27 cellular contexts compared by ENCODE assay signal in the genomic region with DNA sequence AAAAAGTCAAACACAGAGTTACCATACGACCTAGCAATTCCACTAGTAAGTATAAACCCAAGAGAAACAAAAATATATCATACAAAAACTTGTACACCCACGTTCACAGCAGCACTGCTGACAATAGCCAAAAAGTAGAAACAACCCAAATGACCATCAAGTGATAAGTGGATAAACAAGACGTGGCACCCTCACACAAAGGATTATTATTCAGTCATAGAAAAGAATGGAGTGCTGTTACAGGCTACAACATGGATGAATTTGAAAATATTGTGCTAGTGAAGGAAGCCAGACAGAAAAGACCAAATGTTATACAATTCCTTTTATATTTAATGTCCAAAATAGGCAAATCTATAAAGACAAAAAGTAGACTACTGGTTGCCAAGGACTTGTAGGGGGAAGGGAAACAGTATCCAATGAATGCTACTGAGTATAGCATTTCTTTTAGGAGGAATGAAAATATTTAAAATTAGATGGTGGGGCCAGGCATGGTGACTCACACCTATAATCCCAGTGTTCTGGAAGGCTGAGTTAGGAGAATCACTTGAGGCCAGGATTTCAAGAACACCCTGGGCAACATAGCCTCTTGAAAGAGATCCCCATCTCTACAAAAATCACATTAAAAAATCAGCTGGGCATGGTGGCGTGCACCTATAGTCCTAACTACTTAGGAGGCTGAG. TPM values are rescaled to one million over a fixed set of nuclear protein-coding genes. Genes with fewer than 3 reads are reported as not detected.
A peak's percentile ranks its signal among the peaks of the same experiment; 100 is the strongest.
DNase-seq lines count a peak whose midpoint lies in the region; ATAC-seq, FAIRE-seq and TF ChIP-seq lines count a peak whose summit lies in the region.
"Had no signal": no experiment of that assay in that cellular context is flagged by ENCODE, and none has a peak within 500 bp of the region (broad histone marks: within the 10 kb centered on the region; RNA-seq: fewer than 3 reads in every experiment).

No MANE protein-coding gene starts in this region.

- H3K4me3 ChIP-seq in smooth muscle cell (no peak overlapping the region), heart left ventricle (no peak overlapping the region)
- H3K4me3 ChIP-seq: coronary artery, gastrocnemius medialis, ovary, tibial artery had no signal

- no peak overlapping the region for H2AFZ ChIP-seq in smooth muscle cell (ENCODE audit: low read depth)

- H3K79me2 ChIP-seq in smooth muscle cell (ENCODE audit: low read depth), result peaks cover 41% of the 10 kb centered on the region

- no peak overlapping the region for H3K4me3 Mint-ChIP-seq in nephron progenitor cell
- H3K4me3 Mint-ChIP-seq: activated naive CD4-positive, alpha-beta T cell treated with anti-CD3 and anti-CD28 coated beads, Interleukin-2, amount 50 U/mL, for 24 hours; activated T-cell treated with anti-CD3 and anti-CD28 coated beads, Interleukin-2, amount 50 U/mL, for 4 hours; brain; CD8-positive, alpha-beta memory T cell; naive thymus-derived CD8-positive, alpha-beta T cell had no signal

- no peak overlapping the region for H3K9ac ChIP-seq in smooth muscle cell (ENCODE audit: low read depth)

- TF ChIP-seq CTCF in smooth muscle cell (IDR thresholded peaks at IDR 0.05; ENCODE audit: borderline replicate concordance, insufficient read depth, poor library complexity, severe bottlenecking) (no peak), heart left ventricle (IDR thresholded peaks at IDR 0.05) (no peak), nephron progenitor cell (IDR thresholded peaks at IDR 0.05) (no peak)

- H3K4me1 ChIP-seq in smooth muscle cell (ENCODE audit: low read depth), result peaks cover 8% of the 10 kb centered on the region
- peaks cover 0 to 17% (median 4%) of the 10 kb centered on the region in 12 donors for H3K4me1 ChIP-seq in heart left ventricle
- H3K4me1 ChIP-seq: tibial artery had no signal

- intact Hi-C loops in heart left ventricle (cut with DNase I), result no loop called here

- no peaks in the 10 kb centered on the region for H3K27me3 Mint-ChIP-seq in nephron progenitor cell (ENCODE audit: low read depth, poor library complexity)
- H3K27me3 Mint-ChIP-seq: activated naive CD4-positive, alpha-beta T cell treated with anti-CD3 and anti-CD28 coated beads, Interleukin-2, amount 50 U/mL, for 24 hours; brain; CD8-positive, alpha-beta memory T cell; naive thymus-derived CD8-positive, alpha-beta T cell had no signal

- H4K20me1 ChIP-seq in smooth muscle cell (ENCODE audit: low read depth), result peaks cover 63% of the 10 kb centered on the region

- peaks cover 46% of the 10 kb centered on the region for H3K36me3 Mint-ChIP-seq in nephron progenitor cell (ENCODE audit: low read depth)

- H3K27me3 ChIP-seq in smooth muscle cell (ENCODE audit: low read depth), result no peaks in the 10 kb centered on the region
- no peaks in the 10 kb centered on the region for H3K27me3 ChIP-seq in heart left ventricle
- H3K27me3 ChIP-seq: gastrocnemius medialis, ovary, tibial artery had no signal

- H3K9me3 ChIP-seq in smooth muscle cell (replicated peaks; ENCODE audit: low read depth) (no peaks in the 10 kb centered on the region), heart left ventricle (peaks cover 0 to 5% (median 0%) of the 10 kb centered on the region in 12 donors)
- H3K9me3 ChIP-seq: gastrocnemius medialis, ovary, tibial artery had no signal

- H3K36me3 ChIP-seq in smooth muscle cell (ENCODE audit: low read depth) (no peaks in the 10 kb centered on the region), heart left ventricle (peaks cover 0 to 62% (median 29%) of the 10 kb centered on the region in 9 donors)
- H3K36me3 ChIP-seq: ovary had no signal

- WGBS in smooth muscle cell (ENCODE audit: low lambda C conversion rate), result 52% methylated on average over 4 of the region's 4 CpGs
- WGBS in heart left ventricle, 4 donors, result 58 to 77% (median 65%) methylated on average over 4 of the region's 4 CpGs

- peak; percentile 19 for DNase-seq in HS-27A (ENCODE audit: low read depth)
- DNase-seq in caudate nucleus (lab: John Stamatoyannopoulos, UW), result peak in 1 of 61 donors; percentile 12
- no peak for DNase-seq in frontal cortex (ENCODE audit: low spot score in 2 of 2)
- DNase-seq in smooth muscle cell (lab: John Stamatoyannopoulos, UW; ENCODE audit: unreplicated experiment), result no peak
- no peak for DNase-seq in SHP77 (lab: John Stamatoyannopoulos, UW)
- DNase-seq in heart left ventricle, result no peak
- no peak for DNase-seq in nephron progenitor cell
- DNase-seq in activated effector memory CD4-positive, alpha-beta T cell treated with anti-CD3 and anti-CD28 coated beads, Interleukin-2, amount 50 U/mL, for 16 hours, result no peak
- DNase-seq: activated T-cell treated with anti-CD3 and anti-CD28 coated beads, Interleukin-2, amount 50 U/mL, for 4 hours; CD8-positive, alpha-beta memory T cell; gastrocnemius medialis; left cardiac atrium; mesenchymal stem cell; naive thymus-derived CD8-positive, alpha-beta T cell; NCI-H1417 treated with DMSO at 0.1 percent for 48 hours; NCI-H510A treated with DMSO at 0.1 percent for 48 hours; ovary; stimulated activated CD4-positive, alpha-beta T cell treated with anti-CD3 and anti-CD28 coated beads, Interleukin-2, amount 100 ng/mL, for 24 hours; stimulated activated naive CD4-positive, alpha-beta T cell; tibial artery had no signal

- no peak for TF ChIP-seq POLR2A in heart left ventricle (IDR thresholded peaks at IDR 0.05)

- ATAC-seq in heart left ventricle, result no peak
- ATAC-seq: activated CD4-positive, CD25-positive, alpha-beta regulatory T cell treated with anti-CD3 and anti-CD28 coated beads, Interleukin-2, amount 50 U/mL, for 24 hours; activated T-cell treated with anti-CD3 and anti-CD28 coated beads, Interleukin-2, amount 50 U/mL, for 4 hours; gastrocnemius medialis; HepG2; left cardiac atrium; naive thymus-derived CD8-positive, alpha-beta T cell had no signal

- H3F3A ChIP-seq in smooth muscle cell (ENCODE audit: low read depth), result no peaks in the 10 kb centered on the region

- H3K27ac ChIP-seq in caudate nucleus (ENCODE audit: low read depth, low read length) (peak overlapping the region; percentile 96), smooth muscle cell (ENCODE audit: low read depth) (peak overlapping the region; percentile 36), heart left ventricle (no peak overlapping the region)
- H3K27ac ChIP-seq: coronary artery, gastrocnemius medialis, ovary, RWPE1, tibial artery had no signal

- peak; percentile 42 for FAIRE-seq in frontal cortex (lab: Jason Lieb, UNC)
- FAIRE-seq: endometrium, HepG2 had no signal

- no peaks in the 10 kb centered on the region for H3K9me3 Mint-ChIP-seq in nephron progenitor cell
- H3K9me3 Mint-ChIP-seq: activated naive CD4-positive, alpha-beta T cell treated with anti-CD3 and anti-CD28 coated beads, Interleukin-2, amount 50 U/mL, for 24 hours; activated T-cell treated with anti-CD3 and anti-CD28 coated beads, Interleukin-2, amount 50 U/mL, for 4 hours; CD8-positive, alpha-beta memory T cell; naive thymus-derived CD8-positive, alpha-beta T cell had no signal

- peak overlapping the region; percentile 53 for H3K4me2 ChIP-seq in smooth muscle cell

- peaks cover 12% of the 10 kb centered on the region for H3K4me1 Mint-ChIP-seq in nephron progenitor cell
- H3K4me1 Mint-ChIP-seq: brain had no signal

- H3K27ac Mint-ChIP-seq in nephron progenitor cell, result no peak overlapping the region
- H3K27ac Mint-ChIP-seq: activated naive CD4-positive, alpha-beta T cell treated with anti-CD3 and anti-CD28 coated beads, Interleukin-2, amount 50 U/mL, for 24 hours; brain had no signal

RNA-seq across cellular contexts. Expression of a gene that starts 41.9 kb away (rescaled TPM):
- total RNA-seq in frontal cortex, result 23.2 TPM
- 24.8 and 36.2 TPM in 2 replicates for total RNA-seq in smooth muscle cell
- 21.8 and 23.4 TPM in 2 replicates for polyA plus RNA-seq in smooth muscle cell
- 10 to 100 TPM in 8 of 9 donors, 1 to 10 TPM in 1; 8.2 to 25.2 (median 11.2) TPM for total RNA-seq in heart left ventricle
- polyA plus RNA-seq in heart left ventricle, result 10 to 100 TPM in 1 of 2 donors, 1 to 10 TPM in 1; 3.8 to 12.0 TPM

Comparison
In these comparisons a context has a peak if more than half of its experiments do, and no peak if none do; other contexts are left out.
1. H3K27ac ChIP-seq: peak in caudate nucleus (single experiment) and smooth muscle cell (single experiment); none in heart left ventricle (0 of 12).